In the genomic region with DNA sequence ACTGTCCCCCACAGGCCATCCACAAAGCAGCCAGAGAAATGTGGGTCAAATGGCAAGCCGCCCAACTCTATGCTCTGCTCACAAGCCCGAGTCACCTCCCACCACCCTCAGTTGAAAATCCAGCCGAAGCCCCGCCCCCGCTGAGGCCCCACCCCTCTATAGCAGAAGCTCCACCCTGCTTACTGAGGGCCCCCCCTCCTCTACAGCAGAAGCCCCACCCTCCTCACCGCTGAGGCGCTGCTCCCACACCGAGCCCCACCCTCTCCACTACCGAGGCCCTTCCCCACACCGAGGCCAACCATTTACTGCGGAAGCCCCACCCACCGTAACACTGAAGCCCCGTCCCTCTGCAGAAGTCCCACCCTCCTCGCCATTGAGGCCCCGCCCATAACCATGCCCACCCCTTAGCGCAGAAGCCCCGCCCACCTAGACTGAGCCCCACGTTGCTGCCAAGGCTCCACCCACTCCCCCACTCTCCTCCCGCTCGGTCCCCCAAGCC, we compare ENCODE assay signal across 11 cellular contexts. TPM values are rescaled to one million over a fixed set of nuclear protein-coding genes. Genes with fewer than 3 reads are reported as not detected.
DNase-seq lines count a peak whose midpoint lies in the region; TF ChIP-seq lines count a peak whose summit lies in the region.
"Had no signal": no experiment of that assay in that cellular context is flagged by ENCODE, and none has a peak within 500 bp of the region (broad histone marks: within the 10 kb centered on the region; RNA-seq: fewer than 3 reads in every experiment).

No MANE protein-coding gene starts in this region.

- H3K79me2 ChIP-seq in neural progenitor cell (ENCODE audit: low read depth): no peaks in the 10 kb centered on the region

- peaks cover 4% of the 10 kb centered on the region for H3K27me3 Mint-ChIP-seq in neural progenitor cell (ENCODE audit: insufficient read depth, low read depth)
- H3K27me3 Mint-ChIP-seq: dendritic cell treated with granulocyte-macrophage colony-stimulating factor and Interleukin-4, amounts not matched to agents 40 ng/mL and 50 ng/mL, for 4 days had no signal

- no peaks in the 10 kb centered on the region for H3K36me3 ChIP-seq in neural progenitor cell

- no peak overlapping the region for H3K4me3 Mint-ChIP-seq in neural progenitor cell
- H3K4me3 Mint-ChIP-seq: dendritic cell treated with granulocyte-macrophage colony-stimulating factor and Interleukin-4, amounts not matched to agents 40 ng/mL and 50 ng/mL, for 4 days had no signal

- peaks cover 16% of the 10 kb centered on the region for H3K4me1 Mint-ChIP-seq in neural progenitor cell

- DNase-seq in ELF-1 (ENCODE audit: low read depth, low spot score) (peak; percentile 94), NCI-H1048 (lab: John Stamatoyannopoulos, UW) (peak; percentile 48), choroid plexus epithelial cell (ENCODE audit: low read depth) (peak; percentile 26), neural progenitor cell (ENCODE audit: low spot score) (peak; percentile 82), mucosa of gallbladder (ENCODE audit: low spot score) (no peak), SIG-M5 (lab: John Stamatoyannopoulos, UW) (no peak), LoVo (ENCODE audit: low spot score) (no peak), activated gamma-delta T cell treated with Interleukin-2 at 50 U/mL for 16 hours (no peak)
- DNase-seq: activated CD4-positive, alpha-beta T cell treated with anti-CD3 and anti-CD28 coated beads for 1 hour; NCI-H2081 treated with DMSO at 0.1 percent for 48 hours had no signal

- no peak overlapping the region for H3K9ac ChIP-seq in neural progenitor cell

- no peaks in the 10 kb centered on the region for H3K9me3 Mint-ChIP-seq in neural progenitor cell
- H3K9me3 Mint-ChIP-seq: dendritic cell treated with granulocyte-macrophage colony-stimulating factor and Interleukin-4, amounts not matched to agents 40 ng/mL and 50 ng/mL, for 4 days had no signal

- no peak overlapping the region for H3K27ac ChIP-seq in neural progenitor cell

- no peaks in the 10 kb centered on the region for H3K4me1 ChIP-seq in neural progenitor cell

- H3K4me2 ChIP-seq in neural progenitor cell: no peak overlapping the region

- H3K27ac Mint-ChIP-seq in neural progenitor cell: no peak overlapping the region
- H3K27ac Mint-ChIP-seq: dendritic cell treated with granulocyte-macrophage colony-stimulating factor and Interleukin-4, amounts not matched to agents 40 ng/mL and 50 ng/mL, for 4 days had no signal

- peaks cover 6% of the 10 kb centered on the region for H3K36me3 Mint-ChIP-seq in neural progenitor cell

- H3K9me3 ChIP-seq in neural progenitor cell (ENCODE audit: low read depth): no peaks in the 10 kb centered on the region

- no peaks in the 10 kb centered on the region for H4K20me1 ChIP-seq in neural progenitor cell (ENCODE audit: low read depth)

- no peak overlapping the region for H2AFZ ChIP-seq in neural progenitor cell (replicated peaks)

- H3F3A ChIP-seq in neural progenitor cell (ENCODE audit: low read depth): peaks cover 24% of the 10 kb centered on the region

- H3K4me3 ChIP-seq in choroid plexus epithelial cell (ENCODE audit: low read depth, low read length): no peak overlapping the region
- H3K4me3 ChIP-seq in neural progenitor cell: no peak overlapping the region

- no peaks in the 10 kb centered on the region for H3K27me3 ChIP-seq in neural progenitor cell

- TF ChIP-seq CTCF in choroid plexus epithelial cell (conservative IDR thresholded peaks at IDR 0.05; ENCODE audit: low read depth, low read length) (no peak), neural progenitor cell (IDR thresholded peaks at IDR 0.05) (no peak)

RNA-seq across cellular contexts. Expression of a gene that starts 8.8 kb away (rescaled TPM):
- 23.4 and 39.5 TPM in 2 replicates for total RNA-seq in neural progenitor cell (ENCODE audit: low replicate concordance)
- 77.4 TPM for total RNA-seq in mucosa of gallbladder

RNA-seq across cellular contexts. Expression of a gene that starts 39.6 kb away (rescaled TPM):
- total RNA-seq in neural progenitor cell (ENCODE audit: low replicate concordance): 8.2 and 15.2 TPM in 2 replicates
- 7.3 TPM for total RNA-seq in mucosa of gallbladder

RNA-seq across cellular contexts. Expression of a gene that starts 44.7 kb away (rescaled TPM):
- total RNA-seq in neural progenitor cell (ENCODE audit: low replicate concordance) (17.1 and 34.7 TPM in 2 replicates), mucosa of gallbladder (62.8 TPM)

Comparison
In these comparisons a context has a peak if more than half of its experiments do, and no peak if none do; other contexts are left out.
1. DNase-seq: peak in ELF-1 (single experiment), NCI-H1048 (single experiment), choroid plexus epithelial cell (single experiment) and neural progenitor cell (single experiment); none in mucosa of gallbladder (single experiment), SIG-M5 (single experiment), LoVo (single experiment) and activated gamma-delta T cell treated with Interleukin-2 at 50 U/mL for 16 hours (single experiment).